ENCODE assay signal across 10 cellular contexts in the genomic region with DNA sequence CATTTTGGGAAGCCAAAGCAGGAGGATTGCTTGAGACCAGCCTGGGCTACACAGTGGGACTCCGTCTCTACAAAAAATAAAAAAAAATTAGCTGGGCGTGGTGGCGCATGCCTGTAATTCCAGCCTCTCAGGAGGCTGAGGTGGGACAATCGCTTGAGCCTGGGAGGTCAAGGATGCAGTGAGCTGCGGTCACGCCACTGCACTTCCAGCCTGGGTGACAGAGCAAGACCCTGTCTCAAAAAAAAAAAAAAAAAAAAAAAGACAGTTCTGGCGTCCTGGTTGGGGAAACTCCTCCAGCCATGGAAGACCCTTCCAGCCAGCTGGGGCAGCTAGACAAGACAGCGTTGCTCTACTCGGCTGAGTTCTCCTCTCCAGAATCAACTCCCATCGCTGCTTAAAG. TPM values are rescaled to one million over a fixed set of nuclear protein-coding genes. Genes with fewer than 3 reads are reported as not detected.
DNase-seq lines count a peak whose midpoint lies in the region; ATAC-seq and TF ChIP-seq lines count a peak whose summit lies in the region.
"Had no signal": no experiment of that assay in that cellular context is flagged by ENCODE, and none has a peak within 500 bp of the region (broad histone marks: within the 10 kb centered on the region; RNA-seq: fewer than 3 reads in every experiment).

No MANE protein-coding gene starts in this region.

- H3K9me3 ChIP-seq in Panc1 (ENCODE audit: control insufficient read depth, insufficient read depth, low read depth, low read length) (no peaks in the 10 kb centered on the region), fibroblast of lung (ENCODE audit: control insufficient read depth, insufficient read depth, low read depth, low read length) (no peaks in the 10 kb centered on the region), psoas muscle (no peaks in the 10 kb centered on the region)

- intact Hi-C loops in Panc1 (cut with micrococcal nuclease; ENCODE audit: unreplicated experiment), result loop anchor here (1.0 to 5.0 kb wide), 4 partner anchors 178 to 647 kb away; a partner anchor contains a TSS
- intact Hi-C loops in psoas muscle (cut with DNase I), result loop anchor here (2.0 to 10.0 kb wide), 9 partner anchors 42 to 534 kb away; a partner anchor contains a TSS

- POLR2A ChIA-PET in Panc1 (lab: Charles Lee), result no interaction called here

- BruUV-seq in Panc1 (replicated peaks; lab: Mats Ljungman, UMichigan), result no TSS peak

- no peak overlapping the region for H3K9ac ChIP-seq in fibroblast of lung (ENCODE audit: insufficient read depth, low read length)

- TF ChIP-seq CTCF in Panc1 (IDR thresholded peaks at IDR 0.05) (no peak), fibroblast of lung (conservative IDR thresholded peaks at IDR 0.05 in 1 of 2, IDR thresholded peaks at IDR 0.05 in 1 of 2; ENCODE audit: low read depth in 1 of 2, low read length in 2 of 2) (no peak), psoas muscle (IDR thresholded peaks at IDR 0.05) (no peak)

- CTCF ChIA-PET in Panc1 (lab: Charles Lee), result no interaction called here

- H3K27me3 ChIP-seq in Panc1 (ENCODE audit: control insufficient read depth, insufficient read depth, low read length), result no peaks in the 10 kb centered on the region
- H3K27me3 ChIP-seq in fibroblast of lung (ENCODE audit: control insufficient read depth, insufficient read depth, low read length), result peaks cover 66% of the 10 kb centered on the region
- H3K27me3 ChIP-seq in psoas muscle (ENCODE audit: insufficient read depth in 3 of 3, low read length in 2 of 3), result peaks cover 0 to 36% (median 5%) of the 10 kb centered on the region in 3 donors

- H3K4me2 ChIP-seq in fibroblast of lung (ENCODE audit: extremely low read depth, insufficient read depth, low read length), result peak overlapping the region; percentile 84

- no peaks in the 10 kb centered on the region for H3K36me3 ChIP-seq in Panc1 (ENCODE audit: control insufficient read depth, insufficient read depth, low read length)
- H3K36me3 ChIP-seq in fibroblast of lung (ENCODE audit: control insufficient read depth, insufficient read depth, low read length), result no peaks in the 10 kb centered on the region
- no peaks in the 10 kb centered on the region for H3K36me3 ChIP-seq in psoas muscle (ENCODE audit: insufficient read depth in 1 of 2, low read depth in 1 of 2)

- H3K27ac ChIP-seq in Panc1 (ENCODE audit: low read length), result peak overlapping the region; percentile 73
- no peak overlapping the region for H3K27ac ChIP-seq in fibroblast of lung (ENCODE audit: insufficient read depth, low read length)
- no peak overlapping the region for H3K27ac ChIP-seq in psoas muscle

- ATAC-seq in Panc1 (no peak), psoas muscle (peak in 1 of 4 donors; percentile 6), GM19023 (IDR thresholded peaks at IDR 0.05; ENCODE audit: unreplicated experiment) (no peak), HG03469 (IDR thresholded peaks at IDR 0.05; ENCODE audit: unreplicated experiment) (no peak)

- H3K79me2 ChIP-seq in fibroblast of lung (ENCODE audit: control insufficient read depth, insufficient read depth, low read length), result no peaks in the 10 kb centered on the region

- no peak overlapping the region for H2AFZ ChIP-seq in fibroblast of lung (ENCODE audit: low read length)

- H3K4me3 ChIP-seq in Panc1 (ENCODE audit: low read depth in 2 of 2, low read length in 2 of 2), result peak overlapping the region in 1 of 2 experiments; percentile 73; a peak in 2 of 4 replicates
- no peak overlapping the region for H3K4me3 ChIP-seq in fibroblast of lung (replicated peaks in 1 of 4; ENCODE audit: control extremely low read depth in 1 of 4, insufficient read depth in 1 of 4, low read depth in 3 of 4, low read length in 4 of 4)
- peak overlapping the region; percentile 63 for H3K4me3 ChIP-seq in psoas muscle

- DNase-seq in ELF-1 (ENCODE audit: low read depth, low spot score) (peak; percentile 69), Panc1 (ENCODE audit: low read depth, low spot score) (no peak), fibroblast of lung (ENCODE audit: low read depth in 2 of 2) (no peak), psoas muscle (no peak), Kasumi-1 (lab: John Stamatoyannopoulos, UW) (no peak)
- no peak for DNase-seq in stimulated activated CD4-positive, alpha-beta T cell treated with anti-CD3 and anti-CD28 coated beads, Interleukin-4, amount 100 ng/mL, for 1 hour

- in situ Hi-C loops in Panc1 (cut with HindIII; ENCODE audit: low pct_unique_long_range_greater_than_20kb, low sequenced_read_pairs), result loop anchor here (25.0 kb wide), 1 partner anchor 552 kb away; no protein-coding TSS in a partner anchor

- 68 to 72% (median 68%) methylated on average over 9 to 10 of the region's 10 CpGs for WGBS in psoas muscle, 3 donors

- H3K4me1 ChIP-seq in Panc1 (ENCODE audit: control insufficient read depth, insufficient read depth, low read length) (peaks cover 19% of the 10 kb centered on the region), fibroblast of lung (ENCODE audit: control insufficient read depth, extremely low read depth, insufficient read depth, low read length) (peaks cover 6% of the 10 kb centered on the region), psoas muscle (peaks cover 7% of the 10 kb centered on the region)

- no peaks in the 10 kb centered on the region for H4K20me1 ChIP-seq in fibroblast of lung (ENCODE audit: control insufficient read depth, extremely low read depth, insufficient read depth, low read length)

RNA-seq across cellular contexts. Expression of a gene that starts 36.5 kb away (rescaled TPM):
- total RNA-seq in Panc1 (2021; ENCODE audit: unreplicated experiment), result 0.08 TPM
- polyA plus RNA-seq in Panc1 (2012; ENCODE audit: insufficient read length), result not detected
- not detected in 2 replicates for total RNA-seq in fibroblast of lung
- not detected in 2 replicates for polyA plus RNA-seq in fibroblast of lung
- polyA plus RNA-seq in fibroblast of lung (2012), result not detected in 2 replicates
- polyA minus RNA-seq in fibroblast of lung (ENCODE audit: low replicate concordance), result not detected in 2 replicates
- total RNA-seq in psoas muscle, result under 1 TPM in 1 of 4 donors, not detected in 3; 0.13 TPM
- polyA plus RNA-seq in psoas muscle, result under 1 TPM in 1 of 3 donors, not detected in 2; 0.03 TPM
- total RNA-seq: SK-MEL-5 had no signal
- polyA plus RNA-seq: neural cell had no signal

RNA-seq across cellular contexts. Expression of a gene that starts 54.9 kb away (rescaled TPM):
- total RNA-seq in Panc1 (2021; ENCODE audit: unreplicated experiment) (0.28 TPM), fibroblast of lung (1.3 and 2.3 TPM in 2 replicates), psoas muscle (under 1 TPM in 2 of 4 donors, not detected in 2; 0.04 to 0.09 TPM)
- 0.11 TPM for polyA plus RNA-seq in Panc1 (2012; ENCODE audit: insufficient read length)
- polyA plus RNA-seq in fibroblast of lung (0.58 and 0.91 TPM in 2 replicates), psoas muscle (under 1 TPM in 1 of 3 donors, not detected in 2; 0.01 TPM)
- polyA plus RNA-seq in fibroblast of lung (2012), result 1.5 and 1.8 TPM in 2 replicates
- polyA minus RNA-seq in fibroblast of lung (ENCODE audit: low replicate concordance), result 5.1 and 6.2 TPM in 2 replicates
- total RNA-seq: SK-MEL-5 had no signal
- polyA plus RNA-seq: neural cell had no signal
